In the genomic region with DNA sequence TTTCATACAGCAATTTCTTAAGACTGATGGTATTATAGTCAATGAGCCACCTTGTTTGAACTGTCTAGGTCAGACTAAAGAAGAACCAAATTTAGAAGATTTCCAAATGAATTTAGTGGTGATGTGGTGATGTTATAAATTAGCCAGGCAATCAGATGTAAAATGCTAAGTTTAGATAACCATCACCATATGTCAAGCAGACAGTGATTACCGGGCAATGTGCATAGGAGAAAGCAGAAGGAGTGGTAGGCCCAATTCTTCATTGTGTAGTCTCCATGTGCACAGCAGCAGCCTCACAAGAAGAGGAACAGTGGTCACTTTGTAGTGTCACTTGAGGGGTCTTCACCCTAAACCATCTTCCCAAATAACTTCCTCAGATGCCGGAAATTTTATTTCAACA, we compare ENCODE assay signal across 22 cellular contexts.
"Had no signal": no experiment of that assay in that cellular context is flagged by ENCODE, and none has a peak within 500 bp of the region (broad histone marks: within the 10 kb centered on the region; RNA-seq: fewer than 3 reads in every experiment).

No MANE protein-coding gene starts in this region.

- ATAC-seq: Right ventricle myocardium inferior had no signal

- DNase-seq: KBM-7; MV-4-11; NCI-H1048; NCI-H1105; NCI-H1417; NCI-H1436 treated with DMSO at 0.1 percent for 48 hours; NCI-H187; NCI-H2029; NCI-H2081 treated with DMSO at 0.1 percent for 48 hours; NCI-H2171; NCI-H226; NCI-H446; NCI-H510A; NCI-H524 treated with DMSO at 0.1 percent for 48 hours; NCI-H69; NCI-H774; NK-92 treated with Interleukin-12 subunit alpha and Interleukin-12 subunit beta, amount 100 ng/mL, for 24 hours; PC-9; Peyer's patch; SHP77 treated with DMSO at 0.1 percent for 48 hours; SJCRH30 had no signal
